ENCODE assay signal across 10 cellular contexts in genomic region chr9:36170531-36170930, GRCh38. TPM values are rescaled to one million over a fixed set of nuclear protein-coding genes. Genes with fewer than 3 reads are reported as not detected.
"Had no signal": no experiment of that assay in that cellular context is flagged by ENCODE, and none has a peak within 500 bp of the region (broad histone marks: within the 10 kb centered on the region; RNA-seq: fewer than 3 reads in every experiment).

No MANE protein-coding gene starts in this region.

- H3K4me1 ChIP-seq: HAP-1 had no signal

- H3K36me3 ChIP-seq: HAP-1 had no signal

- H3K4me3 ChIP-seq: GM23338, HAP-1, K562 had no signal

- H2AFZ ChIP-seq: GM23338 had no signal

- FAIRE-seq: HepG2, K562 had no signal

- H3K9me3 ChIP-seq: HAP-1 had no signal

- DNase-seq: H7, HFFc6, KG1 had no signal

- ATAC-seq: GM23338, HCT116, HepG2, K562 had no signal

- H3K4me2 ChIP-seq: GM23338 had no signal

- H3K27ac ChIP-seq: HL-60 had no signal

RNA-seq across cellular contexts. Expression of gene CCIN, which starts 1.3 kb away (rescaled TPM):
- total RNA-seq: HepG2, HT1080, K562 had no signal
- polyA plus RNA-seq: GM23338, HepG2, K562 had no signal
